In genomic region chr13:99681695-99682094, GRCh38 we compare ENCODE assay signal across 21 cellular contexts.
"Had no signal": no experiment of that assay in that cellular context is flagged by ENCODE, and none has a peak within 500 bp of the region (broad histone marks: within the 10 kb centered on the region; RNA-seq: fewer than 3 reads in every experiment).

No MANE protein-coding gene starts in this region.

- H3K9me3 Mint-ChIP-seq: natural killer cell; neural crest cell; stimulated activated naive B cell treated with anti-CD40 and anti-IgM and Interleukin-4, amounts not matched to agents 10 μg/mL and 1 μg/mL and 100 μg/mL, for 72 hours; stimulated activated naive CD8-positive, alpha-beta T cell treated with anti-CD3 and anti-CD28 coated beads, Interleukin-15, Interleukin-2, amounts not matched to agents 100 ng/mL and 50 ng/mL, for 24 hours had no signal

- ATAC-seq: left ventricle myocardium superior; lower lobe of right lung; natural killer cell; pancreas; right lobe of liver; stimulated activated naive B cell treated with anti-CD40 and anti-IgM and Interleukin-4, amounts not matched to agents 10 μg/mL and 1 μg/mL and 100 μg/mL, for 72 hours; upper lobe of right lung had no signal

- H3K36me3 ChIP-seq: lower lobe of right lung, neutrophil, pancreas, right lobe of liver, transverse colon, upper lobe of right lung, uterus had no signal

- H3K27me3 Mint-ChIP-seq: stimulated activated naive B cell treated with anti-CD40 and anti-IgM and Interleukin-4, amounts not matched to agents 10 μg/mL and 1 μg/mL and 100 μg/mL, for 72 hours; stimulated activated naive CD8-positive, alpha-beta T cell treated with anti-CD3 and anti-CD28 coated beads, Interleukin-15, Interleukin-2, amounts not matched to agents 100 ng/mL and 50 ng/mL, for 24 hours had no signal

- H3K36me3 Mint-ChIP-seq: natural killer cell; stimulated activated naive B cell treated with anti-CD40 and anti-IgM and Interleukin-4, amounts not matched to agents 10 μg/mL and 1 μg/mL and 100 μg/mL, for 72 hours had no signal

- H3K27ac ChIP-seq: coronary artery, lower lobe of right lung, neutrophil, pancreas, right lobe of liver, transverse colon, upper lobe of right lung, uterus had no signal

- H3K27ac Mint-ChIP-seq: natural killer cell; progenitor cell of endocrine pancreas; stimulated activated naive B cell treated with anti-CD40 and anti-IgM and Interleukin-4, amounts not matched to agents 10 μg/mL and 1 μg/mL and 100 μg/mL, for 72 hours; stimulated activated naive CD8-positive, alpha-beta T cell treated with anti-CD3 and anti-CD28 coated beads, Interleukin-15, Interleukin-2, amounts not matched to agents 100 ng/mL and 50 ng/mL, for 24 hours had no signal

- H3K9me3 ChIP-seq: lower lobe of right lung, neutrophil, pancreas, right lobe of liver, transverse colon, upper lobe of right lung, uterus had no signal

- H3K27me3 ChIP-seq: neutrophil, pancreas, right lobe of liver, transverse colon, upper lobe of right lung, uterus had no signal

- H3K4me3 ChIP-seq: coronary artery, lower lobe of right lung, pancreas, right lobe of liver, transverse colon, upper lobe of right lung, uterus had no signal

- H3K4me3 Mint-ChIP-seq: natural killer cell; neural crest cell; stimulated activated naive B cell treated with anti-CD40 and anti-IgM and Interleukin-4, amounts not matched to agents 10 μg/mL and 1 μg/mL and 100 μg/mL, for 72 hours; stimulated activated naive CD8-positive, alpha-beta T cell treated with anti-CD3 and anti-CD28 coated beads, Interleukin-15, Interleukin-2, amounts not matched to agents 100 ng/mL and 50 ng/mL, for 24 hours had no signal

- H3K4me1 Mint-ChIP-seq: natural killer cell had no signal

- H3K4me1 ChIP-seq: right lobe of liver, uterus had no signal

- DNase-seq: dermis blood vessel endothelial cell; effector memory CD4-positive, alpha-beta T cell; erythroblast; hypothalamus; left ventricle myocardium superior; lower lobe of right lung; natural killer cell; pancreas; right lobe of liver; small intestine; stimulated activated CD4-positive, alpha-beta T cell treated with anti-CD3 and anti-CD28 coated beads, Interleukin-15, amount 100 ng/mL, for 24 hours; stimulated activated CD4-positive, alpha-beta T cell treated with anti-CD3 and anti-CD28 coated beads, Interleukin-2, amount 100 ng/mL, for 48 hours; stimulated activated naive B cell treated with anti-CD40 and anti-IgM and Interleukin-4, amounts not matched to agents 10 μg/mL and 1 μg/mL and 100 μg/mL, for 72 hours; transverse colon; upper lobe of right lung; uterus had no signal
